ENCODE assay signal across 1 cellular context in the genomic region with DNA sequence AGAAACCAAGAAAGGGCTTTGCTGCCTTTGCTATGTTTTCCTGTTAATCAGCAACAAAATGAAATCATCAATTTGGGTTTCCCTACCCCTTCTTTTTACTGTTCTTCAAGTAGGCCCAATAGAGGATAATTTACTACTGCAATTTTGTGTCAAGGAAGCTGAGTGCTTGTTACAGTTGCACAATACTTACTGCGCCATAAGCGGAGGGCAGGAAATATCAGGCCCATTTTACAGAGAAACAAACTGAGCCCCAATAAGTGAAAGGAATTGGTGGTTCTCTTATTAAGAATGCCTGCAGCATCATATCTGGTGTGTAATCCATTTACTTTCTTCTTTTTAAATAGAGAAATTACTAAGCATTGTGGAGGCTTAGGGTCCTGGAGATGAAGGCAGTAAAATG.
TF ChIP-seq lines count a peak whose summit lies in the region.

No MANE protein-coding gene starts in this region.

TF ChIP-seq in K562, 482 proteins besides CTCF, POLR2A, EP300 and RAD21:
- TF ChIP-seq, protein P1, sequence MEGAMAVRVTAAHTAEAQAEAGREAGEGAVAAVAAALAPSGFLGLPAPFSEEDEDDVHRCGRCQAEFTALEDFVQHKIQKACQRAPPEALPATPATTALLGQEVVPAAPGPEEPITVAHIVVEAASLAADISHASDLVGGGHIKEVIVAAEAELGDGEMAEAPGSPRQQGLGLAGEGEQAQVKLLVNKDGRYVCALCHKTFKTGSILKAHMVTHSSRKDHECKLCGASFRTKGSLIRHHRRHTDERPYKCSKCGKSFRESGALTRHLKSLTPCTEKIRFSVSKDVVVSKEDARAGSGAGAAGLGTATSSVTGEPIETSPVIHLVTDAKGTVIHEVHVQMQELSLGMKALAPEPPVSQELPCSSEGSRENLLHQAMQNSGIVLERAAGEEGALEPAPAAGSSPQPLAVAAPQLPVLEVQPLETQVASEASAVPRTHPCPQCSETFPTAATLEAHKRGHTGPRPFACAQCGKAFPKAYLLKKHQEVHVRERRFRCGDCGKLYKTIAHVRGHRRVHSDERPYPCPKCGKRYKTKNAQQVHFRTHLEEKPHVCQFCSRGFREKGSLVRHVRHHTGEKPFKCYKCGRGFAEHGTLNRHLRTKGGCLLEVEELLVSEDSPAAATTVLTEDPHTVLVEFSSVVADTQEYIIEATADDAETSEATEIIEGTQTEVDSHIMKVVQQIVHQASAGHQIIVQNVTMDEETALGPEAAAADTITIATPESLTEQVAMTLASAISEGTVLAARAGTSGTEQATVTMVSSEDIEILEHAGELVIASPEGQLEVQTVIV (CRISPR knock-in tag; IDR thresholded peaks at IDR 0.05; ENCODE audit: borderline replicate concordance) = no peak
- TF ChIP-seq, protein P2, sequence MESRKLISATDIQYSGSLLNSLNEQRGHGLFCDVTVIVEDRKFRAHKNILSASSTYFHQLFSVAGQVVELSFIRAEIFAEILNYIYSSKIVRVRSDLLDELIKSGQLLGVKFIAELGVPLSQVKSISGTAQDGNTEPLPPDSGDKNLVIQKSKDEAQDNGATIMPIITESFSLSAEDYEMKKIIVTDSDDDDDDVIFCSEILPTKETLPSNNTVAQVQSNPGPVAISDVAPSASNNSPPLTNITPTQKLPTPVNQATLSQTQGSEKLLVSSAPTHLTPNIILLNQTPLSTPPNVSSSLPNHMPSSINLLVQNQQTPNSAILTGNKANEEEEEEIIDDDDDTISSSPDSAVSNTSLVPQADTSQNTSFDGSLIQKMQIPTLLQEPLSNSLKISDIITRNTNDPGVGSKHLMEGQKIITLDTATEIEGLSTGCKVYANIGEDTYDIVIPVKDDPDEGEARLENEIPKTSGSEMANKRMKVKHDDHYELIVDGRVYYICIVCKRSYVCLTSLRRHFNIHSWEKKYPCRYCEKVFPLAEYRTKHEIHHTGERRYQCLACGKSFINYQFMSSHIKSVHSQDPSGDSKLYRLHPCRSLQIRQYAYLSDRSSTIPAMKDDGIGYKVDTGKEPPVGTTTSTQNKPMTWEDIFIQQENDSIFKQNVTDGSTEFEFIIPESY (CRISPR knock-in tag; IDR thresholded peaks at IDR 0.05) = peak; percentile 46; the same call in 1 of the 2 replicates
- TF ChIP-seq TRIM25 (IDR thresholded peaks at IDR 0.05; ENCODE audit: borderline replicate concordance) (no peak), ADNP (tag; IDR thresholded peaks at IDR 0.05) (0 out of 2 replicates have a peak, but pooled peaks have one; percentile 46), HEY1 (CRISPR knock-in tag; IDR thresholded peaks at IDR 0.05; ENCODE audit: borderline replicate concordance) (no peak), ZNF280B (CRISPR knock-in tag; IDR thresholded peaks at IDR 0.05) (no peak), CEBPB (tag; IDR thresholded peaks at IDR 0.05) (peak; percentile 67), TRIM24 (IDR thresholded peaks at IDR 0.05) (no peak), CEBPG (CRISPR knock-in tag; IDR thresholded peaks at IDR 0.05) (no peak), CEBPG (tag; conservative IDR thresholded peaks at IDR 0.05 in 1 of 2, IDR thresholded peaks at IDR 0.05 in 1 of 2) (peak in 1 of 2 experiments; percentile 34; a peak in 1 of 4 replicates), RBM25 (IDR thresholded peaks at IDR 0.05; ENCODE audit: low read depth, low read length, severe bottlenecking) (peak; percentile 72)
